ENCODE assay signal across 9 cellular contexts in the genomic region with DNA sequence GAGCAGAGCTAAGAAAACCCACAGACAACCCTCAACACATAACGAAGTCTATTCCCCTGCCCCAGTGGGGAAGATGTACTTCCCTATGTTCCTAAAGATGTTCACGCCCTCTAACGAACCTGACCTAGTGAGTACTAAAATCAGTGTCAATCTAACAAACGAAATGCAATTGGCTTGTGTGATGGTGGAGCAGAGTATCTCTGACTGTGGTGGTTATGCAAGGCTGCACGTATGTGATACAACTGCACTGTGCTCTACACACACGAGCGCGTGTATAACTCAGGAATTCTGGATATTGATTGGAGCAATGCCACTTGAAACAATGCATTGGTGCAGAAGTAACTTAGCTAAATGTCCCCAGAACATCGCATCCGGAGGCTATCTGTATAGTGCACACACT. TPM values are rescaled to one million over a fixed set of nuclear protein-coding genes. Genes with fewer than 3 reads are reported as not detected.
DNase-seq lines count a peak whose midpoint lies in the region; ATAC-seq, FAIRE-seq and TF ChIP-seq lines count a peak whose summit lies in the region.
"Had no signal": no experiment of that assay in that cellular context is flagged by ENCODE, and none has a peak within 500 bp of the region (broad histone marks: within the 10 kb centered on the region; RNA-seq: fewer than 3 reads in every experiment).

No MANE protein-coding gene starts in this region.

- peak overlapping the region; percentile 59 to 70 for H3K9ac ChIP-seq in kidney (ENCODE audit: low read length in 2 of 2)

- FAIRE-seq in kidney (lab: Jason Lieb, UNC): no peak
- FAIRE-seq: islet of Langerhans had no signal

- no peaks in the 10 kb centered on the region for H3K27me3 Mint-ChIP-seq in stimulated activated naive CD8-positive, alpha-beta T cell treated with anti-CD3 and anti-CD28 coated beads, Interleukin-15, Interleukin-2, amounts not matched to agents 100 ng/mL and 50 ng/mL, for 24 hours
- no peaks in the 10 kb centered on the region for H3K27me3 Mint-ChIP-seq in activated naive CD8-positive, alpha-beta T cell treated with anti-CD3 and anti-CD28 coated beads for 36 hours

- no peaks in the 10 kb centered on the region for H3K27me3 ChIP-seq in suprapubic skin

- H3K4me3 ChIP-seq in kidney (ENCODE audit: low read length in 2 of 2): peak overlapping the region; percentile 74 to 84
- peak overlapping the region; percentile 90 for H3K4me3 ChIP-seq in suprapubic skin

- H3K9me3 Mint-ChIP-seq in stimulated activated naive CD8-positive, alpha-beta T cell treated with anti-CD3 and anti-CD28 coated beads, Interleukin-15, Interleukin-2, amounts not matched to agents 100 ng/mL and 50 ng/mL, for 24 hours: no peaks in the 10 kb centered on the region
- H3K9me3 Mint-ChIP-seq in activated naive CD8-positive, alpha-beta T cell treated with anti-CD3 and anti-CD28 coated beads for 36 hours: no peaks in the 10 kb centered on the region

- peak overlapping the region; percentile 91 for H3K4me3 Mint-ChIP-seq in stimulated activated naive CD8-positive, alpha-beta T cell treated with anti-CD3 and anti-CD28 coated beads, Interleukin-15, Interleukin-2, amounts not matched to agents 100 ng/mL and 50 ng/mL, for 24 hours
- H3K4me3 Mint-ChIP-seq in activated naive CD8-positive, alpha-beta T cell treated with anti-CD3 and anti-CD28 coated beads for 36 hours: peak overlapping the region; percentile 91

- peaks cover 2 to 8% of the 10 kb centered on the region in 2 donors for H3K36me3 ChIP-seq in kidney (ENCODE audit: control insufficient read depth in 1 of 2, insufficient read depth in 2 of 2, low read length in 2 of 2)
- peaks cover 22% of the 10 kb centered on the region for H3K36me3 ChIP-seq in suprapubic skin

- no peak for DNase-seq in stimulated activated naive CD8-positive, alpha-beta T cell treated with anti-CD3 and anti-CD28 coated beads, Interleukin-15, Interleukin-2, amounts not matched to agents 100 U/mL and 50 U/mL, for 24 hours
- DNase-seq in activated naive CD8-positive, alpha-beta T cell treated with anti-CD3 and anti-CD28 coated beads for 36 hours: no peak
- DNase-seq in kidney (no peak), suprapubic skin (ENCODE audit: low spot score in 2 of 2) (no peak), H4 (ENCODE audit: low spot score) (no peak), NCI-H1694 treated with DMSO at 0.1 percent for 48 hours (lab: John Stamatoyannopoulos, UW) (no peak)

- TF ChIP-seq CTCF in kidney (IDR thresholded peaks at IDR 0.05; ENCODE audit: borderline replicate concordance, extremely low read depth, insufficient read depth) (no peak), suprapubic skin (IDR thresholded peaks at IDR 0.05) (no peak)

- H3K27ac Mint-ChIP-seq in stimulated activated naive CD8-positive, alpha-beta T cell treated with anti-CD3 and anti-CD28 coated beads, Interleukin-15, Interleukin-2, amounts not matched to agents 100 ng/mL and 50 ng/mL, for 24 hours: peak overlapping the region; percentile 73
- H3K27ac Mint-ChIP-seq in activated naive CD8-positive, alpha-beta T cell treated with anti-CD3 and anti-CD28 coated beads for 36 hours: no peak overlapping the region

- H3K27ac ChIP-seq in kidney (ENCODE audit: low read depth in 2 of 2, low read length in 2 of 2) (no peak overlapping the region), suprapubic skin (peak overlapping the region; percentile 95)

- no peak for TF ChIP-seq EP300 in suprapubic skin (IDR thresholded peaks at IDR 0.05)

- no peaks in the 10 kb centered on the region for H3K9me3 ChIP-seq in kidney (ENCODE audit: control insufficient read depth in 1 of 2, low read length in 2 of 2)
- no peaks in the 10 kb centered on the region for H3K9me3 ChIP-seq in suprapubic skin

- ATAC-seq in stimulated activated naive CD8-positive, alpha-beta T cell treated with anti-CD3 and anti-CD28 coated beads, Interleukin-15, Interleukin-2, amounts not matched to agents 100 U/mL and 50 U/mL, for 24 hours: no peak
- ATAC-seq in GM19395 (IDR thresholded peaks at IDR 0.05; ENCODE audit: unreplicated experiment): no peak

- peaks cover 53% of the 10 kb centered on the region for H3K36me3 Mint-ChIP-seq in stimulated activated naive CD8-positive, alpha-beta T cell treated with anti-CD3 and anti-CD28 coated beads, Interleukin-15, Interleukin-2, amounts not matched to agents 100 ng/mL and 50 ng/mL, for 24 hours (ENCODE audit: low read depth)
- peaks cover 35% of the 10 kb centered on the region for H3K36me3 Mint-ChIP-seq in activated naive CD8-positive, alpha-beta T cell treated with anti-CD3 and anti-CD28 coated beads for 36 hours

- 16% methylated on average over 10 of the region's 10 CpGs for WGBS in suprapubic skin

- H3K4me1 ChIP-seq in kidney (ENCODE audit: control insufficient read depth in 1 of 2, insufficient read depth in 1 of 2, low read depth in 1 of 2, low read length in 2 of 2) (peaks cover 5 to 16% of the 10 kb centered on the region in 2 donors), suprapubic skin (peaks cover 45% of the 10 kb centered on the region)

- intact Hi-C loops in kidney (cut with DNase I): no loop called here

- no peak for TF ChIP-seq POLR2A in suprapubic skin (IDR thresholded peaks at IDR 0.05)

- H3K4me1 Mint-ChIP-seq in stimulated activated naive CD8-positive, alpha-beta T cell treated with anti-CD3 and anti-CD28 coated beads, Interleukin-15, Interleukin-2, amounts not matched to agents 100 ng/mL and 50 ng/mL, for 24 hours (ENCODE audit: low read depth): peaks cover 44% of the 10 kb centered on the region
- peaks cover 40% of the 10 kb centered on the region for H3K4me1 Mint-ChIP-seq in activated naive CD8-positive, alpha-beta T cell treated with anti-CD3 and anti-CD28 coated beads for 36 hours

RNA-seq across cellular contexts. Expression of a gene that starts 1.3 kb away (rescaled TPM):
- 1 to 10 TPM; 9.1 to 9.4 TPM for total RNA-seq in activated naive CD8-positive, alpha-beta T cell treated with anti-CD3 and anti-CD28 coated beads for 36 hours
- 6.7 TPM for total RNA-seq in kidney
- 7.1 TPM for polyA plus RNA-seq in kidney (ENCODE audit: insufficient read depth, low read depth, low replicate concordance)
- 10 to 100 TPM in 2 of 4 donors, 1 to 10 TPM in 2; 6.6 to 10.8 (median 9.7) TPM for total RNA-seq in suprapubic skin
- total RNA-seq in H4 (2014; rRNA removed; shearing (Covaris generic)): 3.0 and 3.2 TPM in 2 replicates

RNA-seq across cellular contexts. Expression of a gene that starts 1.7 kb away (rescaled TPM):
- 10 to 100 TPM; 48.7 to 49.0 TPM for total RNA-seq in activated naive CD8-positive, alpha-beta T cell treated with anti-CD3 and anti-CD28 coated beads for 36 hours
- total RNA-seq in kidney (76.5 TPM), suprapubic skin (100 to 1,000 TPM in 2 of 4 donors, 10 to 100 TPM in 2; 70.9 to 131 (median 90.6) TPM)
- 70.7 TPM for polyA plus RNA-seq in kidney (ENCODE audit: insufficient read depth, low read depth, low replicate concordance)
- total RNA-seq in H4 (2014; rRNA removed; shearing (Covaris generic)): 35.9 and 41.1 TPM in 2 replicates
